16 cellular contexts compared by ENCODE assay signal in genomic region chr4:126247409-126247808, GRCh38.
"Had no signal": no experiment of that assay in that cellular context is flagged by ENCODE, and none has a peak within 500 bp of the region (broad histone marks: within the 10 kb centered on the region; RNA-seq: fewer than 3 reads in every experiment).

No MANE protein-coding gene starts in this region.

- H3K27me3 ChIP-seq: foreskin keratinocyte, ovary, right atrium auricular region, sigmoid colon, stomach had no signal

- H3K4me1 ChIP-seq: foreskin keratinocyte, left ventricle myocardium inferior, lower lobe of right lung, right atrium auricular region, sigmoid colon, stomach had no signal

- H3K9me3 ChIP-seq: lower lobe of right lung, ovary, sigmoid colon had no signal

- DNase-seq: effector CD4-positive, alpha-beta T cell; endodermal cell; erythroblast; foreskin keratinocyte; immature natural killer cell; left cardiac atrium; left ventricle myocardium inferior; lower lobe of right lung; natural killer cell; ovary; sigmoid colon; stimulated activated naive CD4-positive, alpha-beta T cell; stomach; trophoblast cell had no signal

- H3K36me3 ChIP-seq: left ventricle myocardium inferior, lower lobe of right lung, ovary, right atrium auricular region, sigmoid colon, stomach had no signal

- H3K4me3 ChIP-seq: left ventricle myocardium inferior, lower lobe of right lung, ovary, right atrium auricular region, sigmoid colon, skin epidermis, stomach had no signal

- H3K27ac ChIP-seq: foreskin keratinocyte, left ventricle myocardium inferior, lower lobe of right lung, ovary, right atrium auricular region, sigmoid colon, skin epidermis, stomach had no signal

- ATAC-seq: foreskin keratinocyte, left cardiac atrium, lower lobe of right lung, natural killer cell had no signal
